ENCODE assay signal across 1 cellular context in the genomic region with DNA sequence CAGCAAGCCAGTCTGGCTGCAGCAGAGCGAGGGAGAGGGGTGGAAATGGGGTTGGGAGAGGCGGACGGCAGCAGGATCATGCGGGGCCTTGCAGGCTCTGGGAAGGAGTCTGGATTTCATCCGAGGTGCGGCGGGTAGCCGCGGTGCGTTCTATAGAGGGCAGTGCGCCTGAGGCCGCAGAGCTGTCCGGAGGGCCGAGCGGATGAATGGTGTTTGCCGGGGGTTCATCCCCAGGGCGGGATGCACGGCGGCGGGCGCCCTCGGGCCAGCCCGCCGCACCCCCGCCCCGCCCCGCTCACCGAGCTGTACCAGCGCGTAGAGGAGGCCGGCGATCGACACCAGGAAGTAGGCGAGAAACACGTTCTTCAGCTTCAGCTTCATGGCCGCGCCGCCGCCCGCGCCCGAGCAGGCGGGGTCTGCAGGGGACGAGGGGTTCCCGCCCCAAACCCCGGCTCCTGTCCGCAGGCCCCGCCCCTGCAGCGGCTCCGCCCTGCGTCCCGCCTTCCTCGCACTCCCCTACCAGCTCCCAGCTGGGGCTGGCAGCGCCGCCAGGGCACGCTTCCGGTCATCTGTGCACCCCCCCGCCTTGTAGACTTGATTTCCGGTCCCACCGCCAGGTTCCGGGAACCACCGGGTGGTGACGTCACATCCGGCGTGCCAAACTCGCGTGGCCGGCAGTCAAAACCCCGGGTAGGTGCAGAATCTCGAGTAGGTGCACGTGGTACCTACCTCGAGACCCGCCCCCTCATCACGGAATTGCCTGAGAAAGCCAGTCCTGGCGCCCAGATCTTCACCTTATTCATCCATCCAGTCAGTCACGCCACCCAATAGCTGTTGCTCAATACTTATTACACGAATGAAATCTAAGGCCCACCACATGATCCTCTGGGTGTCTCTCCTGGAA.
TF ChIP-seq lines count a peak whose summit lies in the region.

A gene (minus strand): TSS at position 420 of the 904 bp plus-strand sequence. CDS start 39 bp downstream, at position 381.

TF ChIP-seq in K562, 482 proteins besides CTCF, POLR2A, EP300 and RAD21 (continued from another document and continues in another):
- TF ChIP-seq, protein P1, sequence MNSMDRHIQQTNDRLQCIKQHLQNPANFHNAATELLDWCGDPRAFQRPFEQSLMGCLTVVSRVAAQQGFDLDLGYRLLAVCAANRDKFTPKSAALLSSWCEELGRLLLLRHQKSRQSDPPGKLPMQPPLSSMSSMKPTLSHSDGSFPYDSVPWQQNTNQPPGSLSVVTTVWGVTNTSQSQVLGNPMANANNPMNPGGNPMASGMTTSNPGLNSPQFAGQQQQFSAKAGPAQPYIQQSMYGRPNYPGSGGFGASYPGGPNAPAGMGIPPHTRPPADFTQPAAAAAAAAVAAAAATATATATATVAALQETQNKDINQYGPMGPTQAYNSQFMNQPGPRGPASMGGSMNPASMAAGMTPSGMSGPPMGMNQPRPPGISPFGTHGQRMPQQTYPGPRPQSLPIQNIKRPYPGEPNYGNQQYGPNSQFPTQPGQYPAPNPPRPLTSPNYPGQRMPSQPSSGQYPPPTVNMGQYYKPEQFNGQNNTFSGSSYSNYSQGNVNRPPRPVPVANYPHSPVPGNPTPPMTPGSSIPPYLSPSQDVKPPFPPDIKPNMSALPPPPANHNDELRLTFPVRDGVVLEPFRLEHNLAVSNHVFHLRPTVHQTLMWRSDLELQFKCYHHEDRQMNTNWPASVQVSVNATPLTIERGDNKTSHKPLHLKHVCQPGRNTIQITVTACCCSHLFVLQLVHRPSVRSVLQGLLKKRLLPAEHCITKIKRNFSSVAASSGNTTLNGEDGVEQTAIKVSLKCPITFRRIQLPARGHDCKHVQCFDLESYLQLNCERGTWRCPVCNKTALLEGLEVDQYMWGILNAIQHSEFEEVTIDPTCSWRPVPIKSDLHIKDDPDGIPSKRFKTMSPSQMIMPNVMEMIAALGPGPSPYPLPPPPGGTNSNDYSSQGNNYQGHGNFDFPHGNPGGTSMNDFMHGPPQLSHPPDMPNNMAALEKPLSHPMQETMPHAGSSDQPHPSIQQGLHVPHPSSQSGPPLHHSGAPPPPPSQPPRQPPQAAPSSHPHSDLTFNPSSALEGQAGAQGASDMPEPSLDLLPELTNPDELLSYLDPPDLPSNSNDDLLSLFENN (IDR thresholded peaks at IDR 0.05; ENCODE audit: low read depth in 2 of 2, low read length in 2 of 2), result no peak
- TF ChIP-seq, protein P2, sequence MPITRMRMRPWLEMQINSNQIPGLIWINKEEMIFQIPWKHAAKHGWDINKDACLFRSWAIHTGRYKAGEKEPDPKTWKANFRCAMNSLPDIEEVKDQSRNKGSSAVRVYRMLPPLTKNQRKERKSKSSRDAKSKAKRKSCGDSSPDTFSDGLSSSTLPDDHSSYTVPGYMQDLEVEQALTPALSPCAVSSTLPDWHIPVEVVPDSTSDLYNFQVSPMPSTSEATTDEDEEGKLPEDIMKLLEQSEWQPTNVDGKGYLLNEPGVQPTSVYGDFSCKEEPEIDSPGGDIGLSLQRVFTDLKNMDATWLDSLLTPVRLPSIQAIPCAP (CRISPR knock-in tag; IDR thresholded peaks at IDR 0.05; ENCODE audit: borderline replicate concordance), result no peak
- TF ChIP-seq PTBP1 (IDR thresholded peaks at IDR 0.05; ENCODE audit: low read depth, low read length) (no peak), ZKSCAN3 (CRISPR knock-in tag; IDR thresholded peaks at IDR 0.05) (no peak), ETV5 (CRISPR knock-in tag; IDR thresholded peaks at IDR 0.05; ENCODE audit: low read depth) (peak; percentile 99), BRF1 (IDR thresholded peaks at IDR 0.05; ENCODE audit: borderline replicate concordance, extremely low read depth, insufficient read length) (no peak), RFX5 (IDR thresholded peaks at IDR 0.05; ENCODE audit: low read depth, low read length) (no peak), ZNF589 (CRISPR knock-in tag; IDR thresholded peaks at IDR 0.05; ENCODE audit: low read depth) (no peak), SP1 (CRISPR knock-in tag; IDR thresholded peaks at IDR 0.05) (peak; percentile 88), ZNF217 (CRISPR knock-in tag; IDR thresholded peaks at IDR 0.05) (no peak), PRMT5 (CRISPR knock-in tag; IDR thresholded peaks at IDR 0.05) (no peak), MIER1 (IDR thresholded peaks at IDR 0.05; ENCODE audit: low read depth) (no peak), STAT5B (CRISPR knock-in tag; IDR thresholded peaks at IDR 0.05) (no peak), MTF1 (CRISPR knock-in tag; IDR thresholded peaks at IDR 0.05; ENCODE audit: borderline replicate concordance) (no peak), CEBPB (tag; IDR thresholded peaks at IDR 0.05) (peak; percentile 95), COPS2 (conservative IDR thresholded peaks at IDR 0.05) (no peak), ZBED1 (IDR thresholded peaks at IDR 0.05) (no peak), RBBP5 (IDR thresholded peaks at IDR 0.05; ENCODE audit: borderline replicate concordance, insufficient read depth, low read length, poor library complexity, severe bottlenecking) (peak; percentile 42)
- TF ChIP-seq, protein P3, sequence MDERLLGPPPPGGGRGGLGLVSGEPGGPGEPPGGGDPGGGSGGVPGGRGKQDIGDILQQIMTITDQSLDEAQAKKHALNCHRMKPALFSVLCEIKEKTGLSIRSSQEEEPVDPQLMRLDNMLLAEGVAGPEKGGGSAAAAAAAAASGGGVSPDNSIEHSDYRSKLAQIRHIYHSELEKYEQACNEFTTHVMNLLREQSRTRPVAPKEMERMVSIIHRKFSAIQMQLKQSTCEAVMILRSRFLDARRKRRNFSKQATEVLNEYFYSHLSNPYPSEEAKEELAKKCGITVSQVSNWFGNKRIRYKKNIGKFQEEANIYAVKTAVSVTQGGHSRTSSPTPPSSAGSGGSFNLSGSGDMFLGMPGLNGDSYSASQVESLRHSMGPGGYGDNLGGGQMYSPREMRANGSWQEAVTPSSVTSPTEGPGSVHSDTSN (CRISPR knock-in tag; IDR thresholded peaks at IDR 0.05; ENCODE audit: low read depth), result no peak
- TF ChIP-seq, protein P3 (tag; conservative IDR thresholded peaks at IDR 0.05; ENCODE audit: low read depth), result no peak
- TF ChIP-seq, protein P4, sequence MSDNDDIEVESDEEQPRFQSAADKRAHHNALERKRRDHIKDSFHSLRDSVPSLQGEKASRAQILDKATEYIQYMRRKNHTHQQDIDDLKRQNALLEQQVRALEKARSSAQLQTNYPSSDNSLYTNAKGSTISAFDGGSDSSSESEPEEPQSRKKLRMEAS (CRISPR knock-in tag; IDR thresholded peaks at IDR 0.05), result peak; percentile 97
- TF ChIP-seq, protein P5, sequence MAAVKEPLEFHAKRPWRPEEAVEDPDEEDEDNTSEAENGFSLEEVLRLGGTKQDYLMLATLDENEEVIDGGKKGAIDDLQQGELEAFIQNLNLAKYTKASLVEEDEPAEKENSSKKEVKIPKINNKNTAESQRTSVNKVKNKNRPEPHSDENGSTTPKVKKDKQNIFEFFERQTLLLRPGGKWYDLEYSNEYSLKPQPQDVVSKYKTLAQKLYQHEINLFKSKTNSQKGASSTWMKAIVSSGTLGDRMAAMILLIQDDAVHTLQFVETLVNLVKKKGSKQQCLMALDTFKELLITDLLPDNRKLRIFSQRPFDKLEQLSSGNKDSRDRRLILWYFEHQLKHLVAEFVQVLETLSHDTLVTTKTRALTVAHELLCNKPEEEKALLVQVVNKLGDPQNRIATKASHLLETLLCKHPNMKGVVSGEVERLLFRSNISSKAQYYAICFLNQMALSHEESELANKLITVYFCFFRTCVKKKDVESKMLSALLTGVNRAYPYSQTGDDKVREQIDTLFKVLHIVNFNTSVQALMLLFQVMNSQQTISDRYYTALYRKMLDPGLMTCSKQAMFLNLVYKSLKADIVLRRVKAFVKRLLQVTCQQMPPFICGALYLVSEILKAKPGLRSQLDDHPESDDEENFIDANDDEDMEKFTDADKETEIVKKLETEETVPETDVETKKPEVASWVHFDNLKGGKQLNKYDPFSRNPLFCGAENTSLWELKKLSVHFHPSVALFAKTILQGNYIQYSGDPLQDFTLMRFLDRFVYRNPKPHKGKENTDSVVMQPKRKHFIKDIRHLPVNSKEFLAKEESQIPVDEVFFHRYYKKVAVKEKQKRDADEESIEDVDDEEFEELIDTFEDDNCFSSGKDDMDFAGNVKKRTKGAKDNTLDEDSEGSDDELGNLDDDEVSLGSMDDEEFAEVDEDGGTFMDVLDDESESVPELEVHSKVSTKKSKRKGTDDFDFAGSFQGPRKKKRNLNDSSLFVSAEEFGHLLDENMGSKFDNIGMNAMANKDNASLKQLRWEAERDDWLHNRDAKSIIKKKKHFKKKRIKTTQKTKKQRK (IDR thresholded peaks at IDR 0.05; ENCODE audit: borderline replicate concordance, low read depth, low read length), result no peak
- TF ChIP-seq, protein P6, sequence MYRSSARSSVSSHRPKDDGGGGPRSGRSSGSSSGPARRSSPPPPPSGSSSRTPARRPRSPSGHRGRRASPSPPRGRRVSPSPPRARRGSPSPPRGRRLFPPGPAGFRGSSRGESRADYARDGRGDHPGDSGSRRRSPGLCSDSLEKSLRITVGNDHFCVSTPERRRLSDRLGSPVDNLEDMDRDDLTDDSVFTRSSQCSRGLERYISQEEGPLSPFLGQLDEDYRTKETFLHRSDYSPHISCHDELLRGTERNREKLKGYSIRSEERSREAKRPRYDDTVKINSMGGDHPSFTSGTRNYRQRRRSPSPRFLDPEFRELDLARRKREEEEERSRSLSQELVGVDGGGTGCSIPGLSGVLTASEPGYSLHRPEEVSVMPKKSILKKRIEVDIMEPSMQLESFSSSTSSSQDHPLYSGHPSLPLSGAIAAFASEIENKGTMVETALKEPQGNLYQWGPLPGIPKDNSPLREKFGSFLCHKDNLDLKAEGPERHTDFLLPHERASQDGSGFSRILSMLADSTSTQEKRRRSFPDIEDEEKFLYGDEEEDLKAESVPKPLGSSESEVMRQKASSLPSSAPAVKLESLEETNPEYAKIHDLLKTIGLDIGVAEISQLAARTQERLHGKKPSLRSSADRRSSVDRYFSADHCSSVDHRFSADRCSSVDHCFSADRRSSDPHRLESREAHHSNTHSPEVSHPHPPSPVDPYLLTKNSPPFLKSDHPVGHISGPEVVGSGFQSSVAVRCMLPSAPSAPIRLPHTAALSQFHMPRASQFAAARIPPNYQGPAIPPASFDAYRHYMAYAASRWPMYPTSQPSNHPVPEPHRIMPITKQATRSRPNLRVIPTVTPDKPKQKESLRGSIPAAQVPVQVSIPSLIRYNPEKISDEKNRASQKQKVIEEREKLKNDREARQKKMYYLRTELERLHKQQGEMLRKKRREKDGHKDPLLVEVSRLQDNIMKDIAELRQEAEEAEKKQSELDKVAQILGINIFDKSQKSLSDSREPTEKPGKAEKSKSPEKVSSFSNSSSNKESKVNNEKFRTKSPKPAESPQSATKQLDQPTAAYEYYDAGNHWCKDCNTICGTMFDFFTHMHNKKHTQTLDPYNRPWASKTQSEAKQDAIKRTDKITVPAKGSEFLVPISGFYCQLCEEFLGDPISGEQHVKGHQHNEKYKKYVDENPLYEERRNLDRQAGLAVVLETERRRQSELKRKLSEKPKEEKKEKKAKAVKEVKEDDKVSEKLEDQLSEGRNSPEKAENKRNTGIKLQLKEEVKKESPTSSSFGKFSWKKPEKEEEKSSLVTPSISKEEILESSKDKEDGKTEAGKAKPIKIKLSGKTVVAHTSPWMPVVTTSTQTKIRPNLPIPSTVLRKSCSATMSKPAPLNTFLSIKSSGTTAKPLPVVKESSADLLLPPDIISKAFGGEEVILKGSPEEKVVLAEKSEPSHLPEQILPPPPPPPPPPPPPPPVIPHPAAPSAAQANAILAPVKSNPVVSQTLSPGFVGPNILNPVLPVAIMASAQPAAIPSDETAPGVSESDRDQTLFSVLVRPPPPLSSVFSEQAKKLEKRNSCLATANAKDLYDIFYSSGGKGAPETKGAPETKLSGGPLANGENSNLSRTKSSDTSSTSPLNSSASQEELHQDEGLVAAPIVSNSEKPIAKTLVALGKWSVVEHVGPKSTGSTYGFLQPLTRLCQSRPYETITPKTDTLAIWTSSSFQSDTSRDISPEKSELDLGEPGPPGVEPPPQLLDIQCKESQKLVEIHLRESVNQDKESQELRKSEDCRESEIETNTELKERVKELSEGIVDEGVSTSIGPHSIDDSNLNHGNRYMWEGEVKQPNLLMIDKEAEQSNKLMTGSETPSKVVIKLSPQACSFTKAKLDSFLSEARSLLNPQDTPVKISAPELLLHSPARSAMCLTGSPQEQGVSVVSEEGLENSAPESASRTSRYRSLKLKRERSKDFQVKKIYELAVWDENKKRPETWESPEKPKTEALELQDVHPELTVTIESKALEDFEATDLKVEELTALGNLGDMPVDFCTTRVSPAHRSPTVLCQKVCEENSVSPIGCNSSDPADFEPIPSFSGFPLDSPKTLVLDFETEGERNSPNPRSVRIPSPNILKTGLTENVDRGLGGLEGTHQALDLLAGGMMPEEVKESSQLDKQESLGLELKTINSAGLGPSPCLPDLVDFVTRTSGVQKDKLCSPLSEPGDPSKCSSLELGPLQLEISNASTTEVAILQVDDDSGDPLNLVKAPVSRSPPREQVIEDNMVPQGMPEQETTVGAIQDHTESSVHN (IDR thresholded peaks at IDR 0.05; ENCODE audit: borderline replicate concordance in 1 of 2, low read depth in 1 of 2), result peak in 1 of 2 experiments; percentile 68; a peak in 1 of 4 replicates
- TF ChIP-seq, protein P7, sequence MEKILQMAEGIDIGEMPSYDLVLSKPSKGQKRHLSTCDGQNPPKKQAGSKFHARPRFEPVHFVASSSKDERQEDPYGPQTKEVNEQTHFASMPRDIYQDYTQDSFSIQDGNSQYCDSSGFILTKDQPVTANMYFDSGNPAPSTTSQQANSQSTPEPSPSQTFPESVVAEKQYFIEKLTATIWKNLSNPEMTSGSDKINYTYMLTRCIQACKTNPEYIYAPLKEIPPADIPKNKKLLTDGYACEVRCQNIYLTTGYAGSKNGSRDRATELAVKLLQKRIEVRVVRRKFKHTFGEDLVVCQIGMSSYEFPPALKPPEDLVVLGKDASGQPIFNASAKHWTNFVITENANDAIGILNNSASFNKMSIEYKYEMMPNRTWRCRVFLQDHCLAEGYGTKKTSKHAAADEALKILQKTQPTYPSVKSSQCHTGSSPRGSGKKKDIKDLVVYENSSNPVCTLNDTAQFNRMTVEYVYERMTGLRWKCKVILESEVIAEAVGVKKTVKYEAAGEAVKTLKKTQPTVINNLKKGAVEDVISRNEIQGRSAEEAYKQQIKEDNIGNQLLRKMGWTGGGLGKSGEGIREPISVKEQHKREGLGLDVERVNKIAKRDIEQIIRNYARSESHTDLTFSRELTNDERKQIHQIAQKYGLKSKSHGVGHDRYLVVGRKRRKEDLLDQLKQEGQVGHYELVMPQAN (IDR thresholded peaks at IDR 0.05; ENCODE audit: borderline replicate concordance), result peak; percentile 98
